In genomic region chr9:104817437-104817836, GRCh38 we compare ENCODE assay signal across 21 cellular contexts.
"Had no signal": no experiment of that assay in that cellular context is flagged by ENCODE, and none has a peak within 500 bp of the region (broad histone marks: within the 10 kb centered on the region; RNA-seq: fewer than 3 reads in every experiment).

No MANE protein-coding gene starts in this region.

- H3K27me3 ChIP-seq: dorsolateral prefrontal cortex, esophagus muscularis mucosa, gastrocnemius medialis, left lung, pancreas, tibial nerve, upper lobe of right lung, vagina had no signal

- ATAC-seq: gastrocnemius medialis; left lung; right cardiac atrium; stimulated activated naive CD8-positive, alpha-beta T cell treated with anti-CD3 and anti-CD28 coated beads, Interleukin-15, Interleukin-2, amounts not matched to agents 100 U/mL and 50 U/mL, for 24 hours had no signal

- H3K4me3 ChIP-seq: dorsolateral prefrontal cortex, esophagus muscularis mucosa, gastrocnemius medialis, left lung, lower lobe of right lung, pancreas, smooth muscle cell, tibial nerve, upper lobe of right lung, vagina had no signal

- H3K9me3 ChIP-seq: esophagus muscularis mucosa, gastrocnemius medialis, left lung, lower lobe of right lung, pancreas, tibial nerve, upper lobe of right lung, vagina had no signal

- H3K4me1 ChIP-seq: esophagus muscularis mucosa, gastrocnemius medialis, left lung, lower lobe of right lung, pancreas, tibial nerve, upper lobe of right lung, vagina had no signal

- DNase-seq: dorsolateral prefrontal cortex; effector CD8-positive, alpha-beta T cell; gastrocnemius medialis; glutamatergic neuron; islet precursor cell; left lung; lower lobe of right lung; mesenchymal stem cell; midbrain; naive B cell; occipital lobe; right cardiac atrium; stimulated activated CD4-positive, alpha-beta T cell treated with anti-CD3 and anti-CD28 coated beads, Interleukin-2, amount 100 ng/mL, for 48 hours; stimulated activated naive CD8-positive, alpha-beta T cell treated with anti-CD3 and anti-CD28 coated beads, Interleukin-15, Interleukin-2, amounts not matched to agents 100 U/mL and 50 U/mL, for 24 hours; upper lobe of right lung had no signal

- H3K27ac ChIP-seq: dorsolateral prefrontal cortex, epithelial cell of prostate, esophagus muscularis mucosa, left lung, lower lobe of right lung, pancreas, tibial nerve, upper lobe of right lung, vagina had no signal
